In the genomic region with DNA sequence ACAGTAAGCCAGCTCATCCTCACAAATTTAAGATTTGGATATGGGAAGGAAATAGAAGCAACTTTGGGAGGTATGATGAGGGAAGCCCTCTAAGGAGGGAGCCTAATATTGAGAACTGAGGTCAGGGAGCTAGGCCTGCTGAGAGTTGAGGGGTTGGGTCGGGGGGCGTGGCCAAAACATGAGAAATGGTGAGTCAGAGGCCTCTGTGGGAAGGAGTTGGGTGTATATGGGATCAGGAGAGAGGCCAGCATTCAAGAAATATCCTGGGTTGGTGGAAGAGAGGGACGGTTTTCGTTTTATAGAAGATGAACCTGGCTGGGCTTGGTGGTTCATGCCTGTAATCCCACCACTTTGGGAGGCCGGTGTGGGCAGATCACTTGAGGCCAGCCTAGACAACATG, we compare ENCODE assay signal across 10 cellular contexts. TPM values are rescaled to one million over a fixed set of nuclear protein-coding genes. Genes with fewer than 3 reads are reported as not detected.
A peak's percentile ranks its signal among the peaks of the same experiment; 100 is the strongest.
DNase-seq lines count a peak whose midpoint lies in the region; ATAC-seq and TF ChIP-seq lines count a peak whose summit lies in the region.
"Had no signal": no experiment of that assay in that cellular context is flagged by ENCODE, and none has a peak within 500 bp of the region (broad histone marks: within the 10 kb centered on the region; RNA-seq: fewer than 3 reads in every experiment).

No MANE protein-coding gene starts in this region.

- no peak for ATAC-seq in GM21367 (IDR thresholded peaks at IDR 0.05; ENCODE audit: unreplicated experiment)

- H3K27me3 ChIP-seq in sigmoid colon = no peaks in the 10 kb centered on the region

- H3K9me3 ChIP-seq in sigmoid colon = no peaks in the 10 kb centered on the region

- H3K36me3 ChIP-seq in sigmoid colon = peaks cover 0 to 40% (median 3%) of the 10 kb centered on the region in 4 donors

- peak overlapping the region in 3 of 5 experiments; percentile 10 to 70 (median 67) for H3K27ac Mint-ChIP-seq in brain
- peak overlapping the region; percentile 57 for H3K27ac Mint-ChIP-seq in neural crest cell (ENCODE audit: unreplicated experiment)

- H3K27ac ChIP-seq in sigmoid colon = peak overlapping the region in 1 of 4 donors; percentile 49
- H3K27ac ChIP-seq: parathyroid adenoma, SK-N-MC had no signal

- H3K4me1 Mint-ChIP-seq in brain (peaks cover 20% of the 10 kb centered on the region), neural crest cell (peaks cover 9% of the 10 kb centered on the region)

- H3K4me1 ChIP-seq in sigmoid colon = peaks cover 0 to 9% (median 7%) of the 10 kb centered on the region in 4 donors
- H3K4me1 ChIP-seq: parathyroid adenoma had no signal

- H3K36me3 Mint-ChIP-seq in brain (peaks cover 73% of the 10 kb centered on the region), neural crest cell (ENCODE audit: low read depth) (peaks cover 3% of the 10 kb centered on the region)

- H3K4me3 ChIP-seq in sigmoid colon = no peak overlapping the region
- H3K4me3 ChIP-seq: SK-N-MC had no signal

- TF ChIP-seq POLR2A in sigmoid colon (IDR thresholded peaks at IDR 0.05) = no peak

- DNase-seq in Caki2 (ENCODE audit: low read depth) (peak; percentile 70), LHCN-M2 (ENCODE audit: low read depth) (peak; percentile 83), neural crest cell (ENCODE audit: low read depth, low spot score) (no peak), medulla oblongata (ENCODE audit: extremely low spot score) (no peak), amniotic stem cell (lab: John Stamatoyannopoulos, UW) (no peak), sigmoid colon (no peak)

- no peak for TF ChIP-seq EP300 in sigmoid colon (IDR thresholded peaks at IDR 0.05)

- in situ Hi-C loops in Caki2 (cut with HindIII; ENCODE audit: low pct_unique_long_range_greater_than_20kb, low sequenced_read_pairs) = no loop called here

- intact Hi-C loops in sigmoid colon (cut with DNase I) = no loop called here

- H3K9me3 Mint-ChIP-seq in brain (no peaks in the 10 kb centered on the region), neural crest cell (no peaks in the 10 kb centered on the region)

- H3K4me3 Mint-ChIP-seq in brain = no peak overlapping the region
- H3K4me3 Mint-ChIP-seq in neural crest cell = no peak overlapping the region

- H3K27me3 Mint-ChIP-seq in brain (peaks cover 6% of the 10 kb centered on the region), neural crest cell (ENCODE audit: low read depth) (no peaks in the 10 kb centered on the region)

- TF ChIP-seq CTCF in brain (conservative IDR thresholded peaks at IDR 0.05) (no peak), neural crest cell (conservative IDR thresholded peaks at IDR 0.05) (no peak), sigmoid colon (IDR thresholded peaks at IDR 0.05) (no peak)

- WGBS in sigmoid colon, 2 donors = 84 to 92% methylated on average over 5 of the region's 5 CpGs

RNA-seq across cellular contexts. Expression of gene CLEC16A, which starts 48.4 kb away (rescaled TPM):
- 17.7 and 25.7 TPM in 2 replicates for total RNA-seq in Caki2 (2014; rRNA removed; shearing (Covaris generic); ENCODE audit: low replicate concordance)
- total RNA-seq in LHCN-M2 (2014; rRNA removed) (13.4 and 15.3 TPM in 2 replicates), neural crest cell (21.3 and 26.0 TPM in 2 replicates), sigmoid colon (10 to 100 TPM; 21.3 to 35.2 (median 29.5) TPM)
- polyA plus RNA-seq in LHCN-M2 (2012) = 13.9 TPM
- polyA plus RNA-seq in brain (ENCODE audit: insufficient read depth, low read depth, low replicate concordance) (22.2 TPM), sigmoid colon (10 to 100 TPM in 2 of 3 donors, 1 to 10 TPM in 1; 9.6 to 24.6 (median 10.6) TPM)

RNA-seq across cellular contexts. Expression of gene DEXI, which starts 50.5 kb away (rescaled TPM):
- 68.1 and 71.5 TPM in 2 replicates for total RNA-seq in Caki2 (2014; rRNA removed; shearing (Covaris generic); ENCODE audit: low replicate concordance)
- total RNA-seq in LHCN-M2 (2014; rRNA removed) (50.7 and 62.3 TPM in 2 replicates), neural crest cell (35.6 and 38.3 TPM in 2 replicates), sigmoid colon (10 to 100 TPM; 55.0 to 99.9 (median 77.4) TPM)
- 32.7 TPM for polyA plus RNA-seq in LHCN-M2 (2012)
- polyA plus RNA-seq in brain (ENCODE audit: insufficient read depth, low read depth, low replicate concordance) (71.5 TPM), sigmoid colon (10 to 100 TPM; 13.9 to 24.7 (median 18.6) TPM)

Comparison
In these comparisons a context has a peak if more than half of its experiments do, and no peak if none do; other contexts are left out.
1. DNase-seq: peak in Caki2 (single experiment) and LHCN-M2 (single experiment); none in neural crest cell (single experiment), medulla oblongata (single experiment), amniotic stem cell (single experiment) and sigmoid colon (single experiment).